In genomic region chr17:33954597-33954996, GRCh38 we compare ENCODE assay signal across 17 cellular contexts.
DNase-seq lines count a peak whose midpoint lies in the region; TF ChIP-seq lines count a peak whose summit lies in the region.
"Had no signal": no experiment of that assay in that cellular context is flagged by ENCODE, and none has a peak within 500 bp of the region (broad histone marks: within the 10 kb centered on the region; RNA-seq: fewer than 3 reads in every experiment).

No MANE protein-coding gene starts in this region.

- H3K4me1 ChIP-seq in prostate gland (replicated peaks) (no peaks in the 10 kb centered on the region), neuronal stem cell (ENCODE audit: control insufficient read depth in 2 of 2, insufficient read depth in 1 of 2, low read depth in 1 of 2, low read length in 2 of 2) (no peaks in the 10 kb centered on the region)

- no peak overlapping the region for H4K8ac ChIP-seq in neuronal stem cell (ENCODE audit: low read depth, low read length)

- no peak for TF ChIP-seq CTCF in dorsolateral prefrontal cortex (IDR thresholded peaks at IDR 0.05 in 54 of 56, conservative IDR thresholded peaks at IDR 0.05 in 2 of 56; ENCODE audit: low read depth in 1 of 56, partially characterized antibody in 56 of 56)
- no peak for TF ChIP-seq CTCF in prostate gland (IDR thresholded peaks at IDR 0.05)
- TF ChIP-seq CTCF in MCF 10A (IDR thresholded peaks at IDR 0.05; ENCODE audit: unreplicated experiment) = no peak

- H3K36me3 ChIP-seq in prostate gland (no peaks in the 10 kb centered on the region), neuronal stem cell (replicated peaks in 1 of 2; ENCODE audit: control insufficient read depth in 2 of 2, insufficient read depth in 2 of 2, low read length in 2 of 2) (no peaks in the 10 kb centered on the region)

- H2BK15ac ChIP-seq in neuronal stem cell (ENCODE audit: low read length) = no peak overlapping the region

- H3K4me3 Mint-ChIP-seq in MCF 10A (ENCODE audit: unreplicated experiment) = no peak overlapping the region
- H3K4me3 Mint-ChIP-seq: CD14-positive monocyte; CD4-positive, alpha-beta T cell; CD8-positive, alpha-beta memory T cell had no signal

- H3K18ac ChIP-seq in neuronal stem cell (ENCODE audit: low read length) = no peak overlapping the region

- intact Hi-C loops in dorsolateral prefrontal cortex (cut with DNase I) = no loop called here
- intact Hi-C loops in prostate gland (cut with DNase I) = no loop called here
- intact Hi-C loops in MCF 10A (cut with micrococcal nuclease) = no loop called here

- H3K4ac ChIP-seq in neuronal stem cell (ENCODE audit: low read length) = no peak overlapping the region

- no peak overlapping the region for H2BK120ac ChIP-seq in neuronal stem cell (ENCODE audit: low read depth, low read length)

- peaks cover 55% of the 10 kb centered on the region for H3K9me3 Mint-ChIP-seq in MCF 10A (ENCODE audit: unreplicated experiment)
- H3K9me3 Mint-ChIP-seq: CD4-positive, alpha-beta T cell had no signal

- H2AFZ ChIP-seq in neuronal stem cell (ENCODE audit: low read length) = no peak overlapping the region
- H2AFZ ChIP-seq: GM23248 had no signal

- no TSS peak for BruUV-seq in MCF 10A (replicated peaks; lab: Mats Ljungman, UMichigan)

- TF ChIP-seq POLR2A in prostate gland (IDR thresholded peaks at IDR 0.05) = no peak

- H2BK5ac ChIP-seq in neuronal stem cell (ENCODE audit: low read length) = no peak overlapping the region

- no peak overlapping the region for H2BK12ac ChIP-seq in neuronal stem cell (ENCODE audit: low read length)

- no peak overlapping the region for H3K23ac ChIP-seq in neuronal stem cell (ENCODE audit: low read depth, low read length, poor library complexity)

- H2AK5ac ChIP-seq in neuronal stem cell (ENCODE audit: low read depth, low read length) = no peak overlapping the region

- no peak overlapping the region for H3K4me2 ChIP-seq in neuronal stem cell (ENCODE audit: insufficient read depth, low read length, poor library complexity, severe bottlenecking)

- H3K27ac ChIP-seq in angular gyrus (ENCODE audit: low read depth, low read length) (peak overlapping the region; percentile 50), dorsolateral prefrontal cortex (peak overlapping the region in 47 of 59 donors; percentile 1 to 83 (median 62)), temporal lobe (ENCODE audit: low read depth, low read length) (peak overlapping the region; percentile 33), prostate gland (no peak overlapping the region), neuronal stem cell (replicated peaks; ENCODE audit: low read length) (no peak overlapping the region)
- H3K27ac ChIP-seq: GM23248 had no signal

- no peak overlapping the region for H3K27ac Mint-ChIP-seq in MCF 10A (ENCODE audit: low read depth, unreplicated experiment)
- H3K27ac Mint-ChIP-seq: CD4-positive, alpha-beta T cell; CD8-positive, alpha-beta memory T cell had no signal

- WGBS in prostate gland = 85% methylated on average over 3 of the region's 3 CpGs
- no CpG with 5 or more reads among the region's 3 CpGs for WGBS in neuronal stem cell (ENCODE audit: extremely low coverage in 2 of 2, insufficient read length in 2 of 2, insufficient replicate concordance in 1 of 2), 2 donors

- CTCF ChIA-PET in MCF 10A (lab: Yijun Ruan, JAX) = no interaction called here

- no peaks in the 10 kb centered on the region for H3K79me1 ChIP-seq in neuronal stem cell (ENCODE audit: low read depth, low read length)

- H3K4me3 ChIP-seq in dorsolateral prefrontal cortex (no peak overlapping the region), prostate gland (no peak overlapping the region), neuronal stem cell (ENCODE audit: low read length in 2 of 2) (no peak overlapping the region)
- H3K4me3 ChIP-seq: GM12878, GM23248 had no signal

- peak in 2 of 10 donors; percentile 60 to 62 for DNase-seq in dorsolateral prefrontal cortex
- no peak for DNase-seq in prostate gland (ENCODE audit: low spot score)
- no peak for DNase-seq in neuronal stem cell (ENCODE audit: low spot score)
- DNase-seq in MCF 10A (ENCODE audit: unreplicated experiment) = no peak
- DNase-seq: CD4-positive, alpha-beta T cell; CD8-positive, alpha-beta memory T cell; DMS 273 treated with DMSO at 0.1 percent for 48 hours; DMS79; EL; GDM1; GM23248; H7; HCEC 1CT had no signal

- H3K9ac ChIP-seq in neuronal stem cell (ENCODE audit: low read depth, low read length, poor library complexity) = no peak overlapping the region
- H3K9ac ChIP-seq: GM23248 had no signal

- H3K27me3 ChIP-seq in dorsolateral prefrontal cortex (peaks cover 0 to 4% (median 0%) of the 10 kb centered on the region in 45 donors), prostate gland (replicated peaks; ENCODE audit: insufficient read depth) (no peaks in the 10 kb centered on the region), neuronal stem cell (ENCODE audit: control insufficient read depth in 3 of 3, insufficient read depth in 3 of 3, low read depth in 1 of 3, low read length in 3 of 3) (no peaks in the 10 kb centered on the region)

- no peaks in the 10 kb centered on the region for H3K9me3 ChIP-seq in prostate gland
- no peaks in the 10 kb centered on the region for H3K9me3 ChIP-seq in neuronal stem cell (replicated peaks in 1 of 2; ENCODE audit: control insufficient read depth in 2 of 2, insufficient read depth in 1 of 2, low read depth in 1 of 2, low read length in 2 of 2)

- H3K4me1 Mint-ChIP-seq in MCF 10A (ENCODE audit: insufficient read depth, unreplicated experiment) = no peaks in the 10 kb centered on the region
- H3K4me1 Mint-ChIP-seq: CD8-positive, alpha-beta memory T cell had no signal

- no peaks in the 10 kb centered on the region for H3K36me3 Mint-ChIP-seq in MCF 10A (ENCODE audit: insufficient read depth, unreplicated experiment)
- H3K36me3 Mint-ChIP-seq: CD14-positive monocyte; CD8-positive, alpha-beta memory T cell had no signal

- POLR2A ChIA-PET in MCF 10A (lab: Yijun Ruan, JAX) = no interaction called here

- no peak overlapping the region for H3K14ac ChIP-seq in neuronal stem cell (ENCODE audit: low read length)

- H4K91ac ChIP-seq in neuronal stem cell (ENCODE audit: low read depth, low read length, poor library complexity) = no peak overlapping the region

- H3K27me3 Mint-ChIP-seq in MCF 10A (ENCODE audit: insufficient read depth, unreplicated experiment) = no peaks in the 10 kb centered on the region

Comparison
In these comparisons a context has a peak if more than half of its experiments do, and no peak if none do; other contexts are left out.
1. H3K27ac ChIP-seq: peak in angular gyrus (single experiment), dorsolateral prefrontal cortex (47 of 59) and temporal lobe (single experiment); none in prostate gland (0 of 2) and neuronal stem cell (single experiment).